ENCODE assay signal across 18 cellular contexts in the genomic region with DNA sequence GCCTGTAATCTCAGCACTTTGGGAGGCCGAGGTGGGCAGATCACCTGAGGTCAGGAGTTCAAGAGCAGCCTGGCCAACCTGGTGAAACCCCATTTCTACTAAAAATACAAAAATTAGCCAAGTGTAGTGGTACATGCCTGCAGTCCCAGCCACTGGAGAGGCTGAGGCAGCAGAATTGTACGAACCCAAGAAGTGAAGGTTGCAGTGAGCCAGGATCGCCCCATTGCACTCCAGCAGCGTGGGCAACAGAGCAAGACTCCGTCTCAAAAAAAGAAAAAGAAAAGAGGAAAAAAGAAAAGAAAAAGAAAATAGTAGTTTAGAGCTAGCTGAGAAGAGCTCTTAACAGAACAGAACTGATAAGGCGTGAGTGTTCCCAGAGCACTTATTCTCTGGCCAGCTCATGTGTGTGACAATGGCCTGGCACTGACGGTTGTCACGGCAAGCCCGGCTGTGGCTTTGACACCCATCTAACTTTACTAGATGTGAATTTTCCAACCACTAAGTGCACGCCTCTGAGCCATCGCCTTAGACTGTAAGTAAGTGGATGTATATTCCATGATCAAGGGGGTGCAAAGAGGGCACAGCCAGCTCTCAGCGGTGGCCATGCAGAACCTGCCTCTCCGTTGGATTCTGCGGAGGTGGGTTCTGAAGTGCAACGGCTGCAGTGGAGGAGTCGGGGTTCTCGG.
DNase-seq lines count a peak whose midpoint lies in the region; ATAC-seq, FAIRE-seq and TF ChIP-seq lines count a peak whose summit lies in the region.
"Had no signal": no experiment of that assay in that cellular context is flagged by ENCODE, and none has a peak within 500 bp of the region (broad histone marks: within the 10 kb centered on the region; RNA-seq: fewer than 3 reads in every experiment).

No MANE protein-coding gene starts in this region.

- H3K4me2 ChIP-seq in HepG2 (ENCODE audit: low read depth, low read length) = no peak overlapping the region

- H3K4me1 ChIP-seq in HepG2 (ENCODE audit: insufficient read depth, low read length) = no peaks in the 10 kb centered on the region
- peaks cover 0 to 12% (median 4%) of the 10 kb centered on the region in 4 donors for H3K4me1 ChIP-seq in right lobe of liver
- no peaks in the 10 kb centered on the region for H3K4me1 ChIP-seq in right cardiac atrium (ENCODE audit: control insufficient read depth, insufficient read depth, low read length)

- FAIRE-seq in HepG2 (lab: Jason Lieb, UNC) (no peak), D721Med (lab: Jason Lieb, UNC) (no peak)
- FAIRE-seq: G401.6, GM12891 had no signal

- H3K4me1 Mint-ChIP-seq in stimulated activated effector memory CD8-positive, alpha-beta T cell treated with anti-CD3 and anti-CD28 coated beads, Interleukin-12 subunit alpha, Interleukin-12 subunit beta, amount 100 ng/mL, for 72 hours = peaks cover 21% of the 10 kb centered on the region
- peaks cover 0 to 15% of the 10 kb centered on the region in 2 donors for H3K4me1 Mint-ChIP-seq in effector memory CD8-positive, alpha-beta T cell (ENCODE audit: low read depth in 2 of 2)

- CTCF ChIA-PET in HepG2 (lab: Yijun Ruan, JAX; ENCODE audit: low intra/inter-chr PET ratio, low total read pairs) = no interaction called here

- in situ Hi-C loops in HepG2 (cut with HindIII; ENCODE audit: extremely low pct_ligation_motif_present, low pct_unique_long_range_greater_than_20kb) = no loop called here

- H3K27ac ChIP-seq in HepG2 (ENCODE audit: extremely low read length, insufficient read depth, low read length) = no peak overlapping the region
- H3K27ac ChIP-seq in right lobe of liver = no peak overlapping the region
- no peak overlapping the region for H3K27ac ChIP-seq in right cardiac atrium (ENCODE audit: low read length)

- TF ChIP-seq RAD21 in HepG2 (CRISPR knock-in tag; IDR thresholded peaks at IDR 0.05) = no peak

- H3K36me3 ChIP-seq in HepG2 (replicated peaks in 1 of 2; ENCODE audit: control insufficient read depth in 1 of 2, insufficient read depth in 2 of 2, low read length in 2 of 2) = peaks cover 4 to 24% of the 10 kb centered on the region in 2 experiments
- H3K36me3 ChIP-seq in right lobe of liver = no peaks in the 10 kb centered on the region

- no peaks in the 10 kb centered on the region for H3K9me3 Mint-ChIP-seq in stimulated activated effector memory CD8-positive, alpha-beta T cell treated with anti-CD3 and anti-CD28 coated beads, Interleukin-12 subunit alpha, Interleukin-12 subunit beta, amount 100 ng/mL, for 72 hours
- no peaks in the 10 kb centered on the region for H3K9me3 Mint-ChIP-seq in effector memory CD8-positive, alpha-beta T cell

- POLR2A ChIA-PET in HepG2 (lab: Yijun Ruan, JAX) = no interaction called here

- no TSS peak for BruUV-seq in HepG2 (replicated peaks; lab: Mats Ljungman, UMichigan)

- peaks cover 72% of the 10 kb centered on the region for H3K79me2 ChIP-seq in HepG2 (ENCODE audit: insufficient read depth, low read length)

- H3K4me3 ChIP-seq in HepG2 (replicated peaks in 1 of 3; ENCODE audit: insufficient read depth in 1 of 3, low read depth in 2 of 3, low read length in 3 of 3) (no peak overlapping the region), right lobe of liver (no peak overlapping the region), right cardiac atrium (ENCODE audit: low read length) (no peak overlapping the region)

- TF ChIP-seq CTCF in HepG2 (CRISPR knock-in tag; IDR thresholded peaks at IDR 0.05) (no peak), right lobe of liver (IDR thresholded peaks at IDR 0.05) (no peak), D721Med (IDR thresholded peaks at IDR 0.05; ENCODE audit: insufficient read depth, missing control alignments) (no peak)

- ATAC-seq in HepG2 = no peak
- no peak for ATAC-seq in right lobe of liver
- peak; percentile 79 to 87 for ATAC-seq in right cardiac atrium
- peak; percentile 92 for ATAC-seq in stimulated activated effector memory CD8-positive, alpha-beta T cell treated with anti-CD3 and anti-CD28 coated beads, Interleukin-12 subunit alpha, Interleukin-12 subunit beta, amount 100 ng/mL, for 72 hours
- no peak for ATAC-seq in effector memory CD8-positive, alpha-beta T cell (replicated peaks)
- ATAC-seq: PC-3 had no signal

- DNase-seq in HepG2 (ENCODE audit: low spot score) (no peak), right lobe of liver (no peak), right cardiac atrium (no peak), germinal center (ENCODE audit: low spot score) (no peak), D721Med (ENCODE audit: insufficient read length, low spot score) (no peak)
- no peak for DNase-seq in stimulated activated effector memory CD8-positive, alpha-beta T cell treated with anti-CD3 and anti-CD28 coated beads, Interleukin-12 subunit alpha, Interleukin-12 subunit beta, amount 100 ng/mL, for 72 hours (ENCODE audit: low spot score in 2 of 2)
- DNase-seq in effector memory CD8-positive, alpha-beta T cell = no peak
- DNase-seq: AML-193; CD4-positive, CD25-positive, alpha-beta regulatory T cell; DMS79 treated with DMSO at 0.1 percent for 48 hours; H7; MM.1S; NCI-H1105; NCI-H1694 treated with DMSO at 0.1 percent for 48 hours; NCI-H69; PC-3 had no signal

- no peaks in the 10 kb centered on the region for H3K9me3 ChIP-seq in HepG2 (ENCODE audit: low read length)
- no peaks in the 10 kb centered on the region for H3K9me3 ChIP-seq in right lobe of liver
- H3K9me3 ChIP-seq in right cardiac atrium (ENCODE audit: control insufficient read depth, low read length) = no peaks in the 10 kb centered on the region

- intact Hi-C loops in HepG2 (cut with micrococcal nuclease; ENCODE audit: unreplicated experiment) (no loop called here), right lobe of liver (cut with DNase I) (no loop called here), right cardiac atrium (cut with DNase I) (loop anchor here in 1 of 4 donors (5.0 kb wide), 1 partner anchor 77 kb away; no protein-coding TSS in a partner anchor)

- H3K27me3 ChIP-seq in HepG2 (ENCODE audit: control insufficient read depth in 1 of 2, insufficient read depth in 2 of 2, low read length in 2 of 2) (no peaks in the 10 kb centered on the region), right lobe of liver (no peaks in the 10 kb centered on the region), right cardiac atrium (ENCODE audit: control insufficient read depth, insufficient read depth) (no peaks in the 10 kb centered on the region)

- H3K4me3 Mint-ChIP-seq in stimulated activated effector memory CD8-positive, alpha-beta T cell treated with anti-CD3 and anti-CD28 coated beads, Interleukin-12 subunit alpha, Interleukin-12 subunit beta, amount 100 ng/mL, for 72 hours = no peak overlapping the region
- H3K4me3 Mint-ChIP-seq in effector memory CD8-positive, alpha-beta T cell = no peak overlapping the region
- H3K4me3 Mint-ChIP-seq: CD4-positive, CD25-positive, alpha-beta regulatory T cell had no signal

- 98% methylated on average over 17 of the region's 17 CpGs for WGBS in HepG2 (ENCODE audit: low lambda C conversion rate)
- 90% methylated on average over 4 of the region's 17 CpGs for WGBS in right lobe of liver (ENCODE audit: insufficient coverage, low coverage, low lambda C conversion rate, missing lambda C conversion rate)
- WGBS in right cardiac atrium = 71% methylated on average over 17 of the region's 17 CpGs

- H3K36me3 Mint-ChIP-seq in stimulated activated effector memory CD8-positive, alpha-beta T cell treated with anti-CD3 and anti-CD28 coated beads, Interleukin-12 subunit alpha, Interleukin-12 subunit beta, amount 100 ng/mL, for 72 hours = no peaks in the 10 kb centered on the region
- no peaks in the 10 kb centered on the region for H3K36me3 Mint-ChIP-seq in effector memory CD8-positive, alpha-beta T cell (ENCODE audit: insufficient read depth)
- H3K36me3 Mint-ChIP-seq: CD4-positive, CD25-positive, alpha-beta regulatory T cell had no signal

- TF ChIP-seq POLR2A in HepG2 (IDR thresholded peaks at IDR 0.05; ENCODE audit: insufficient read depth in 1 of 2, low read depth in 2 of 2, low read length in 2 of 2) (no peak), right lobe of liver (IDR thresholded peaks at IDR 0.05) (no peak)

- H3K27ac Mint-ChIP-seq in stimulated activated effector memory CD8-positive, alpha-beta T cell treated with anti-CD3 and anti-CD28 coated beads, Interleukin-12 subunit alpha, Interleukin-12 subunit beta, amount 100 ng/mL, for 72 hours = peak overlapping the region; percentile 6
- no peak overlapping the region for H3K27ac Mint-ChIP-seq in effector memory CD8-positive, alpha-beta T cell
- H3K27ac Mint-ChIP-seq: CD4-positive, CD25-positive, alpha-beta regulatory T cell had no signal

- TF ChIP-seq EP300 in HepG2 (IDR thresholded peaks at IDR 0.05; ENCODE audit: low read depth in 2 of 2, low read length in 2 of 2) (no peak), HepG2 (CRISPR knock-in tag; IDR thresholded peaks at IDR 0.05; ENCODE audit: borderline replicate concordance) (no peak)

- peaks cover 54% of the 10 kb centered on the region for H4K20me1 ChIP-seq in HepG2 (ENCODE audit: insufficient read depth, low read length)

- no peak overlapping the region for H3K9ac ChIP-seq in HepG2 (ENCODE audit: insufficient read depth, low read depth, low read length)

- peaks cover 24 to 33% of the 10 kb centered on the region in 2 donors for H3K27me3 Mint-ChIP-seq in effector memory CD8-positive, alpha-beta T cell

- H2AFZ ChIP-seq in HepG2 (ENCODE audit: low read length) = no peak overlapping the region

TF ChIP-seq in HepG2, 621 proteins besides CTCF, POLR2A, EP300 and RAD21:
- TF ChIP-seq RBM22 (optimal IDR thresholded peaks at IDR 0.05; ENCODE audit: low read length) (peak; percentile 82), SNAI1 (CRISPR knock-in tag; IDR thresholded peaks at IDR 0.05; ENCODE audit: borderline replicate concordance) (no peak)

Comparison
In these comparisons a context has a peak if more than half of its experiments do, and no peak if none do; other contexts are left out.
1. ATAC-seq: peak in right cardiac atrium (2 of 2) and stimulated activated effector memory CD8-positive, alpha-beta T cell treated with anti-CD3 and anti-CD28 coated beads, Interleukin-12 subunit alpha, Interleukin-12 subunit beta, amount 100 ng/mL, for 72 hours (single experiment); none in HepG2 (single experiment), right lobe of liver (0 of 4) and effector memory CD8-positive, alpha-beta T cell (single experiment).